In genomic region chr4:182137343-182137742, GRCh38 we compare ENCODE assay signal across 19 cellular contexts.
DNase-seq lines count a peak whose midpoint lies in the region; ATAC-seq and TF ChIP-seq lines count a peak whose summit lies in the region.
"Had no signal": no experiment of that assay in that cellular context is flagged by ENCODE, and none has a peak within 500 bp of the region (broad histone marks: within the 10 kb centered on the region; RNA-seq: fewer than 3 reads in every experiment).

No MANE protein-coding gene starts in this region.

- H3K9me3 ChIP-seq in A673 (ENCODE audit: low read depth, low read length, poor library complexity, severe bottlenecking) (no peaks in the 10 kb centered on the region), Peyer's patch (no peaks in the 10 kb centered on the region)
- H3K9me3 ChIP-seq: A549 had no signal

- H3K4me1 ChIP-seq in A673 (ENCODE audit: insufficient read depth, low read length, poor library complexity, severe bottlenecking) (peaks cover 29% of the 10 kb centered on the region), Peyer's patch (peaks cover 0 to 2% (median 0%) of the 10 kb centered on the region in 4 donors)
- H3K4me1 ChIP-seq: A549 had no signal

- H3K27ac ChIP-seq in A673 (ENCODE audit: low read depth, low read length, poor library complexity, severe bottlenecking) (no peak overlapping the region), coronary artery (no peak overlapping the region), Peyer's patch (no peak overlapping the region)
- H3K27ac ChIP-seq: A549, C4-2B had no signal

- no peak for TF ChIP-seq CTCF in A673 (conservative IDR thresholded peaks at IDR 0.05; ENCODE audit: low read depth, low read length)
- TF ChIP-seq CTCF in brain (conservative IDR thresholded peaks at IDR 0.05): no peak
- TF ChIP-seq CTCF in coronary artery (IDR thresholded peaks at IDR 0.05): no peak
- no peak for TF ChIP-seq CTCF in Peyer's patch (IDR thresholded peaks at IDR 0.05)

- H3K27me3 ChIP-seq in A673 (replicated peaks; ENCODE audit: insufficient read depth, low read depth, low read length, poor library complexity) (no peaks in the 10 kb centered on the region), Peyer's patch (no peaks in the 10 kb centered on the region)

- no peaks in the 10 kb centered on the region for H3K36me3 Mint-ChIP-seq in brain
- H3K36me3 Mint-ChIP-seq: IgD-negative memory B cell had no signal

- no peak for ATAC-seq in GM18909 (IDR thresholded peaks at IDR 0.05; ENCODE audit: poor library complexity, unreplicated experiment)
- ATAC-seq: A549, PC-3 had no signal

- peak overlapping the region in 4 of 5 experiments; percentile 60 to 65 (median 62) for H3K4me3 Mint-ChIP-seq in brain
- H3K4me3 Mint-ChIP-seq: H9, IgD-negative memory B cell had no signal

- H3K4me1 Mint-ChIP-seq in brain: peaks cover 53% of the 10 kb centered on the region
- H3K4me1 Mint-ChIP-seq: IgD-negative memory B cell had no signal

- peak overlapping the region in 2 of 5 experiments; percentile 9 to 75 for H3K27ac Mint-ChIP-seq in brain
- H3K27ac Mint-ChIP-seq: H9, IgD-negative memory B cell had no signal

- no TSS peak for BruUV-seq in A673 (replicated peaks; lab: Mats Ljungman, UMichigan)

- H3K4me3 ChIP-seq in A673 (ENCODE audit: low read depth, low read length, poor library complexity, severe bottlenecking) (no peak overlapping the region), coronary artery (no peak overlapping the region), Peyer's patch (no peak overlapping the region)
- H3K4me3 ChIP-seq: A549 had no signal

- POLR2A ChIA-PET in A673 (lab: Charles Lee; ENCODE audit: low non-redundant PET): no interaction called here

- CTCF ChIA-PET in A673 (lab: Charles Lee): interaction anchor here (0.5 kb wide), 1 partner anchor 319 kb away, joined by 3 read pairs; no protein-coding TSS in a partner anchor

- no peak for TF ChIP-seq POLR2A in Peyer's patch (IDR thresholded peaks at IDR 0.05)

- intact Hi-C loops in A673 (cut with micrococcal nuclease; ENCODE audit: unreplicated experiment): loop anchor here (10.0 kb wide), 2 partner anchors 307 to 417 kb away; no protein-coding TSS in a partner anchor

- peaks cover 23% of the 10 kb centered on the region for H3K27me3 Mint-ChIP-seq in brain

- peaks cover 0 to 6% (median 2%) of the 10 kb centered on the region in 5 experiments for H3K9me3 Mint-ChIP-seq in brain
- H3K9me3 Mint-ChIP-seq: H9 had no signal

- peak; percentile 83 for DNase-seq in A673 (ENCODE audit: low spot score)
- peak; percentile 84 for DNase-seq in NCI-H146 (lab: John Stamatoyannopoulos, UW)
- peak; percentile 26 for DNase-seq in non-pigmented ciliary epithelial cell (ENCODE audit: low read depth)
- no peak for DNase-seq in coronary artery (ENCODE audit: low spot score)
- DNase-seq in DMS114 treated with DMSO at 0.1 percent for 48 hours (lab: John Stamatoyannopoulos, UW; ENCODE audit: unreplicated experiment): no peak
- DNase-seq in Peyer's patch: no peak
- DNase-seq: DMS53, H9, NCI-H1105, NCI-H2029 treated with DMSO at 0.1 percent for 48 hours, NCI-H2171 treated with DMSO at 0.1 percent for 48 hours, NCI-H510A, NCI-H82, PC-3 had no signal

- H3K36me3 ChIP-seq in A673 (ENCODE audit: insufficient read depth, low read length, poor library complexity, severe bottlenecking) (no peaks in the 10 kb centered on the region), Peyer's patch (no peaks in the 10 kb centered on the region)

Comparison
In these comparisons a context has a peak if more than half of its experiments do, and no peak if none do; other contexts are left out.
1. DNase-seq: peak in A673 (single experiment), NCI-H146 (single experiment) and non-pigmented ciliary epithelial cell (single experiment); none in coronary artery (single experiment), DMS114 treated with DMSO at 0.1 percent for 48 hours (single experiment) and Peyer's patch (0 of 3).